In the genomic region with DNA sequence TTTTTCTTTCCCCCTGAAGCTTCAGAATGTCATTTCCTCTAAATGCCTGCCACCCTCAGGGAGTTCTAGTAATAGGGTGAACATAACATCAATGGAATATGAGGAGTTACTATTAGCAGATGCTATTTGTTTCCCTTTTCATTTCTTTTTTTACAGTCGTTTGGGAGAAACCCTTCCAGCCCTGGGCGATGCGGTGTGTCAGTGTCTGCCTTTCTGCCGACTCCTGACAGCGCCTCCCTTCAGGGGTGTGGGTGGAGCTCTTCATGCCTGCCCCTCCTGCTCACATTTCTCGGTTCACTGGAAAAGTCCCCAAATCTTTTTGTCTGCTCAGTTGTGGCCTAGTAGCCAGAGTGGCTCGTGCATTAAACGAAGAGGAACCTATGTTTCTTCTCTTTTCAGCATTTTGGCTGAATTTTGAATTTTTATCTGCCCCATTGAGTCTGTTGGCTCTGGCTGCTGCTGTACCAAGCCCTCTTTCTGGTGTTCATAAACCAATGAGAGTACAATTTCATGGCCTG, we compare ENCODE assay signal across 8 cellular contexts.
DNase-seq lines count a peak whose midpoint lies in the region; ATAC-seq, FAIRE-seq and TF ChIP-seq lines count a peak whose summit lies in the region.

No MANE protein-coding gene starts in this region.

- TF ChIP-seq CTCF in RWPE1 (conservative IDR thresholded peaks at IDR 0.05; ENCODE audit: low read depth) = no peak
- no peak for TF ChIP-seq CTCF in endothelial cell of umbilical vein (IDR thresholded peaks at IDR 0.05; ENCODE audit: extremely low read depth in 1 of 2, insufficient read depth in 1 of 2, low read depth in 1 of 2, low read length in 2 of 2)

- no peaks in the 10 kb centered on the region for H4K20me1 ChIP-seq in endothelial cell of umbilical vein (replicated peaks; ENCODE audit: control insufficient read depth, extremely low read depth, insufficient read depth, low read length)

- H3K79me2 ChIP-seq in endothelial cell of umbilical vein (ENCODE audit: control insufficient read depth, insufficient read depth, low read length) = peaks cover 50% of the 10 kb centered on the region

- no peak for FAIRE-seq in endothelial cell of umbilical vein (lab: Jason Lieb, UNC)

- H3K36me3 ChIP-seq in endothelial cell of umbilical vein (ENCODE audit: control insufficient read depth in 2 of 2, extremely low read depth in 1 of 2, insufficient read depth in 2 of 2, low read length in 2 of 2) (no peaks in the 10 kb centered on the region), muscle layer of duodenum (ENCODE audit: control insufficient read depth in 1 of 2, insufficient read depth in 2 of 2, low read length in 2 of 2) (no peaks in the 10 kb centered on the region)

- CTCF ChIA-PET in RWPE1 (lab: Yijun Ruan, JAX) (interaction anchor here (0.7 kb wide), 1 partner anchor 151 kb away, joined by 3 read pairs; no protein-coding TSS in a partner anchor), endothelial cell of umbilical vein (lab: Charles Lee) (interaction anchor here (1.0 to 1.8 kb wide), 2 partner anchors 46 to 71 kb away, joined by 3 to 4 read pairs; no protein-coding TSS in a partner anchor)

- intact Hi-C loops in endothelial cell of umbilical vein (cut with micrococcal nuclease) = loop anchor here (5.0 kb wide), 1 partner anchor 215 kb away; no protein-coding TSS in a partner anchor

- H3K9me3 ChIP-seq in endothelial cell of umbilical vein (replicated peaks; ENCODE audit: control insufficient read depth, insufficient read depth, low read length) (no peaks in the 10 kb centered on the region), muscle layer of duodenum (ENCODE audit: control insufficient read depth in 1 of 2, low read length in 2 of 2) (no peaks in the 10 kb centered on the region)

- BruUV-seq in endothelial cell of umbilical vein (replicated peaks; lab: Mats Ljungman, UMichigan) = no TSS peak

- H3K4me2 ChIP-seq in endothelial cell of umbilical vein (ENCODE audit: insufficient read depth, low read length) = peak overlapping the region; percentile 35

- POLR2A ChIA-PET in RWPE1 (lab: Yijun Ruan, JAX; ENCODE audit: low non-redundant PET) (no interaction called here), endothelial cell of umbilical vein (lab: Charles Lee) (no interaction called here)

- ATAC-seq in GM18519 (IDR thresholded peaks at IDR 0.05; ENCODE audit: low FRiP score, unreplicated experiment) = peak; percentile 63
- peak; percentile 79 for ATAC-seq in HG02884 (IDR thresholded peaks at IDR 0.05; ENCODE audit: unreplicated experiment)

- peak; percentile 53 for DNase-seq in A172 (ENCODE audit: low spot score)
- DNase-seq in RWPE1 (ENCODE audit: low spot score) = peak; percentile 71
- DNase-seq in endothelial cell of umbilical vein (ENCODE audit: low read depth, low spot score) = no peak
- DNase-seq in NCI-H526 (lab: John Stamatoyannopoulos, UW) = no peak
- no peak for DNase-seq in NCI-H2081 treated with DMSO at 0.1 percent for 48 hours (lab: John Stamatoyannopoulos, UW)

- H3K4me3 ChIP-seq in endothelial cell of umbilical vein (replicated peaks in 1 of 3; ENCODE audit: insufficient read depth in 1 of 3, low read depth in 1 of 3, low read length in 3 of 3) (no peak overlapping the region), muscle layer of duodenum (ENCODE audit: low read depth in 1 of 2, low read length in 2 of 2) (peak overlapping the region in 1 of 2 donors; percentile 4)

- H3K27me3 ChIP-seq in endothelial cell of umbilical vein (ENCODE audit: control insufficient read depth in 2 of 2, insufficient read depth in 2 of 2, low read length in 2 of 2) (no peaks in the 10 kb centered on the region), muscle layer of duodenum (ENCODE audit: low read depth, low read length) (no peaks in the 10 kb centered on the region)

- TF ChIP-seq POLR2A in endothelial cell of umbilical vein (IDR thresholded peaks at IDR 0.05; ENCODE audit: low read depth, low read length) = no peak

- no peaks in the 10 kb centered on the region for H3K9me1 ChIP-seq in endothelial cell of umbilical vein (replicated peaks; ENCODE audit: control insufficient read depth, extremely low read depth, insufficient read depth, low read length)

- dilution Hi-C loops in endothelial cell of umbilical vein (cut with MboI; ENCODE audit: extremely low pct_ligation_motif_present, low sequenced_read_pairs) = no loop called here

- no peak overlapping the region for H3K9ac ChIP-seq in endothelial cell of umbilical vein (replicated peaks; ENCODE audit: extremely low read depth, insufficient read depth, low read length)

- H2AFZ ChIP-seq in endothelial cell of umbilical vein (ENCODE audit: low read depth, low read length) = no peak overlapping the region

- H3K27ac ChIP-seq in RWPE1 (no peak overlapping the region), endothelial cell of umbilical vein (ENCODE audit: insufficient read depth, low read depth, low read length) (peak overlapping the region; percentile 19), muscle layer of duodenum (ENCODE audit: low read length) (peak overlapping the region; percentile 32)

- H3K4me1 ChIP-seq in endothelial cell of umbilical vein (ENCODE audit: control insufficient read depth, extremely low read depth, insufficient read depth, low read length) = peaks cover 57% of the 10 kb centered on the region
- H3K4me1 ChIP-seq in muscle layer of duodenum (ENCODE audit: control insufficient read depth in 1 of 2, insufficient read depth in 2 of 2, low read length in 2 of 2) = peaks cover 4 to 7% of the 10 kb centered on the region in 2 donors

TF ChIP-seq in endothelial cell of umbilical vein, 7 proteins besides CTCF, POLR2A, EP300 and RAD21:
- TF ChIP-seq EZH2 (IDR thresholded peaks at IDR 0.05; ENCODE audit: borderline replicate concordance, low read depth, low read length, severe bottlenecking) (no peak), MYC (IDR thresholded peaks at IDR 0.05; ENCODE audit: low read depth, low read length) (no peak), POLR2AphosphoS5 (IDR thresholded peaks at IDR 0.05; ENCODE audit: insufficient read depth, low read depth, low read length) (no peak), FOS (IDR thresholded peaks at IDR 0.05; ENCODE audit: borderline replicate concordance, insufficient read depth, low read length) (no peak), GATA2 (IDR thresholded peaks at IDR 0.05; ENCODE audit: insufficient read depth, insufficient read length, low read depth, low read length) (no peak), JUN (IDR thresholded peaks at IDR 0.05; ENCODE audit: borderline replicate concordance, insufficient read depth, insufficient read length, low read depth) (no peak)
- TF ChIP-seq, protein P1, sequence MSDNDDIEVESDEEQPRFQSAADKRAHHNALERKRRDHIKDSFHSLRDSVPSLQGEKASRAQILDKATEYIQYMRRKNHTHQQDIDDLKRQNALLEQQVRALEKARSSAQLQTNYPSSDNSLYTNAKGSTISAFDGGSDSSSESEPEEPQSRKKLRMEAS (IDR thresholded peaks at IDR 0.05; ENCODE audit: insufficient read depth, insufficient read length) = no peak

Comparison
In these comparisons a context has a peak if more than half of its experiments do, and no peak if none do; other contexts are left out.
1. DNase-seq: peak in A172 (single experiment) and RWPE1 (single experiment); none in endothelial cell of umbilical vein (single experiment), NCI-H526 (0 of 2) and NCI-H2081 treated with DMSO at 0.1 percent for 48 hours (single experiment).